In the genomic region with DNA sequence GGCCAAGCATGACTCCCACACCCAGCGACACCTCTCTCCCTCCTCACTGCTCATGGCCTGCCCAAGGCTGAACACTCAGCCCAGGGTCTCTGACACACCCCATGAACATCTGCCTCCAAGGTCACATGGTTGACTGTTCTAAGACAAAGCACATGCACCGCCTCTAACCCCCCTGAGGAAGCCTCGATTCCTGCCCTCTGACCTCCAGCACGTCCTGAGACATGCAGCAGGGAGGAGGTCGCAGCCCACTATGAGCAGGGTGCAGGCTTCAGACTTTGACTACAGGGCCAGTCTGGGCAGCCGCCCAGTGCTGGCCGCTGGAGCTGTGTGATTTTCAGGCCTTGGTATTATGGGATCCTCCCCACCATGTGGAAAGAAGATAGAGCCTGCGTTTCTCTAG, we compare ENCODE assay signal across 12 cellular contexts. TPM values are rescaled to one million over a fixed set of nuclear protein-coding genes. Genes with fewer than 3 reads are reported as not detected.
DNase-seq lines count a peak whose midpoint lies in the region; ATAC-seq and TF ChIP-seq lines count a peak whose summit lies in the region.
"Had no signal": no experiment of that assay in that cellular context is flagged by ENCODE, and none has a peak within 500 bp of the region (broad histone marks: within the 10 kb centered on the region; RNA-seq: fewer than 3 reads in every experiment).

No MANE protein-coding gene starts in this region.

- TF ChIP-seq POLR2A in Peyer's patch (IDR thresholded peaks at IDR 0.05) = no peak

- DNase-seq in GM03348 (ENCODE audit: low spot score) (peak; percentile 27), caudate nucleus (lab: John Stamatoyannopoulos, UW) (no peak), stromal cell of bone marrow (ENCODE audit: low read depth) (peak; percentile 30), NK-92 (lab: John Stamatoyannopoulos, UW; ENCODE audit: unreplicated experiment) (no peak), glomerular visceral epithelial cell (ENCODE audit: extremely low spot score) (no peak), Peyer's patch (no peak)
- DNase-seq: Calu3; NCI-H345; stimulated activated CD4-positive, alpha-beta T cell treated with anti-CD3 and anti-CD28 coated beads, Interleukin-4, amount 100 ng/mL, for 4 hours; stimulated activated naive CD8-positive, alpha-beta T cell treated with anti-CD3 and anti-CD28 coated beads, Interleukin-15, amount 100 ng/mL, for 72 hours had no signal

- H3K36me3 ChIP-seq in Peyer's patch = peaks cover 0 to 98% (median 0%) of the 10 kb centered on the region in 3 donors

- no peaks in the 10 kb centered on the region for H3K9me3 ChIP-seq in Peyer's patch

- peaks cover 0 to 14% (median 0%) of the 10 kb centered on the region in 4 donors for H3K4me1 ChIP-seq in Peyer's patch

- peak overlapping the region; percentile 7 for H3K27ac ChIP-seq in caudate nucleus (ENCODE audit: low read depth, low read length)
- peak overlapping the region; percentile 52 for H3K27ac ChIP-seq in layer of hippocampus (ENCODE audit: low read depth, low read length)
- no peak overlapping the region for H3K27ac ChIP-seq in Peyer's patch

- no peak overlapping the region for H3K4me3 ChIP-seq in Peyer's patch

- no peak for ATAC-seq in HG03342 (IDR thresholded peaks at IDR 0.05; ENCODE audit: unreplicated experiment)

- TF ChIP-seq CTCF in Peyer's patch (IDR thresholded peaks at IDR 0.05) = no peak

- H3K27me3 ChIP-seq in layer of hippocampus (ENCODE audit: control insufficient read depth, insufficient read depth, low read length) (no peaks in the 10 kb centered on the region), Peyer's patch (no peaks in the 10 kb centered on the region)

RNA-seq across cellular contexts. Expression of a gene that starts 46.2 kb away (rescaled TPM):
- total RNA-seq in Peyer's patch = 100 to 1,000 TPM; 169 to 328 (median 249) TPM

Comparison
In these comparisons a context has a peak if more than half of its experiments do, and no peak if none do; other contexts are left out.
1. DNase-seq: peak in GM03348 (single experiment) and stromal cell of bone marrow (single experiment); none in caudate nucleus (0 of 61), NK-92 (single experiment), glomerular visceral epithelial cell (single experiment) and Peyer's patch (0 of 3).
2. H3K27ac ChIP-seq: peak in caudate nucleus (single experiment) and layer of hippocampus (single experiment); none in Peyer's patch (0 of 4).